Comparison of ENCODE assay signal across 1 cellular context in genomic region chr3:50350527-50351317, GRCh38.
A peak's percentile ranks its signal among the peaks of the same experiment; 100 is the strongest.
TF ChIP-seq lines count a peak whose summit lies in the region.

Gene CYB561D2 (plus strand): TSS chr3:50350862. CDS start chr3:50351434, 572 bp downstream.
Gene NPRL2 (minus strand): TSS chr3:50350775. CDS start chr3:50350652, 123 bp downstream.

TF ChIP-seq in HepG2, 621 proteins besides CTCF, POLR2A, EP300 and RAD21 (continued from another document and continues in another):
- TF ChIP-seq AHDC1 (CRISPR knock-in tag; IDR thresholded peaks at IDR 0.05; ENCODE audit: borderline replicate concordance) (no peak), ARNTL (CRISPR knock-in tag; IDR thresholded peaks at IDR 0.05) (peak; percentile 58), XRCC5 (optimal IDR thresholded peaks at IDR 0.05; ENCODE audit: low read length) (peak; percentile 85), ZBTB44 (CRISPR knock-in tag; IDR thresholded peaks at IDR 0.05) (no peak), ZNF383 (CRISPR knock-in tag; IDR thresholded peaks at IDR 0.05; ENCODE audit: borderline replicate concordance) (no peak), DPF2 (CRISPR knock-in tag; IDR thresholded peaks at IDR 0.05; ENCODE audit: borderline replicate concordance, low read depth) (no peak), ZBTB49 (CRISPR knock-in tag; IDR thresholded peaks at IDR 0.05; ENCODE audit: borderline replicate concordance) (no peak), HIVEP1 (CRISPR knock-in tag; IDR thresholded peaks at IDR 0.05) (peak; percentile 97), SMARCE1 (IDR thresholded peaks at IDR 0.05; ENCODE audit: borderline replicate concordance) (no peak), CHD2 (IDR thresholded peaks at IDR 0.05; ENCODE audit: low read depth, low read length) (peak; percentile 57; the same call in 1 of the 2 replicates), NR2C2 (CRISPR knock-in tag; IDR thresholded peaks at IDR 0.05; ENCODE audit: borderline replicate concordance) (peak; percentile 98), JUND (CRISPR knock-in tag; IDR thresholded peaks at IDR 0.05) (no peak), SETDB1 (CRISPR knock-in tag; IDR thresholded peaks at IDR 0.05; ENCODE audit: borderline replicate concordance) (peak; percentile 25; the same call in 1 of the 2 replicates), ZBTB25 (CRISPR knock-in tag; IDR thresholded peaks at IDR 0.05) (peak; percentile 75), ZBTB26 (CRISPR knock-in tag; IDR thresholded peaks at IDR 0.05; ENCODE audit: borderline replicate concordance) (peak; percentile 89), ZNF576 (CRISPR knock-in tag; IDR thresholded peaks at IDR 0.05) (peak; percentile 97), SIN3B (IDR thresholded peaks at IDR 0.05; ENCODE audit: low read length) (no peak), HMGXB3 (CRISPR knock-in tag; IDR thresholded peaks at IDR 0.05; ENCODE audit: borderline replicate concordance) (peak; percentile 82), E2F2 (CRISPR knock-in tag; IDR thresholded peaks at IDR 0.05; ENCODE audit: borderline replicate concordance) (peak; percentile 67), SSRP1 (CRISPR knock-in tag; IDR thresholded peaks at IDR 0.05) (no peak), MLLT10 (CRISPR knock-in tag; IDR thresholded peaks at IDR 0.05) (no peak), KDM1A (CRISPR knock-in tag; IDR thresholded peaks at IDR 0.05) (peak; percentile 41; the same call in 1 of the 2 replicates), ZNF646 (CRISPR knock-in tag; IDR thresholded peaks at IDR 0.05) (no peak), NBN (conservative IDR thresholded peaks at IDR 0.05) (no peak), ZEB1 (IDR thresholded peaks at IDR 0.05; ENCODE audit: insufficient replicate concordance, low read depth) (no peak), ZNF703 (CRISPR knock-in tag; IDR thresholded peaks at IDR 0.05; ENCODE audit: borderline replicate concordance) (no peak), TAF15 (IDR thresholded peaks at IDR 0.05; ENCODE audit: low read depth, low read length, poor library complexity, severe bottlenecking) (no peak)
